In the genomic region with DNA sequence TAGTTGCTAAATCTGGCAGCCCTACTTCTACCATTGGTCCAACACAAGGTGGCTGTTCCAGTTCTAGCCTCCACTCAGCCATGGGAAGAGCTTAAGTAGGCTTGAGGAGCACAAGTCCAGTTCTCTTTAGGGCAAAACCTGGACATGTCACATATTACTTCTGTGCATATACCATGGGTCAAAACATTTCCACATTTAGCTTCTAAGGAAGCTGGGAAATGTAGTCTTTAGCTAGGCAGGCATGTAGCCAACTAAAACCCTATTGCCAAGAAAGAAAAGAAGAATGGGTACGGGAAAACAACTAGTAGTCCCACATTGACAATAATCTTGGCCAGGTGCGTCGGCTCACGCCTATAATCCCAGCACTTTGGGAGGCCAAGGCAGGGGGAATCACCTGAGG, we compare ENCODE assay signal across 26 cellular contexts. TPM values are rescaled to one million over a fixed set of nuclear protein-coding genes. Genes with fewer than 3 reads are reported as not detected.
DNase-seq lines count a peak whose midpoint lies in the region; ATAC-seq, FAIRE-seq and TF ChIP-seq lines count a peak whose summit lies in the region.
"Had no signal": no experiment of that assay in that cellular context is flagged by ENCODE, and none has a peak within 500 bp of the region (broad histone marks: within the 10 kb centered on the region; RNA-seq: fewer than 3 reads in every experiment).

No MANE protein-coding gene starts in this region.

- POLR2A ChIA-PET in HepG2 (lab: Yijun Ruan, JAX) = interaction anchor here (1.1 kb wide), 1 partner anchor 21 kb away, joined by 5 read pairs; a partner anchor contains a TSS

- no peaks in the 10 kb centered on the region for H3K36me3 ChIP-seq in HepG2 (replicated peaks in 1 of 2; ENCODE audit: control insufficient read depth in 1 of 2, insufficient read depth in 2 of 2, low read length in 2 of 2)
- H3K36me3 ChIP-seq in right lobe of liver = no peaks in the 10 kb centered on the region
- H3K36me3 ChIP-seq in mucosa of descending colon (ENCODE audit: low read depth) = no peaks in the 10 kb centered on the region
- no peaks in the 10 kb centered on the region for H3K36me3 ChIP-seq in transverse colon
- H3K36me3 ChIP-seq: BE2C, HAP-1 had no signal

- H4K20me1 ChIP-seq in HepG2 (ENCODE audit: insufficient read depth, low read length) = no peaks in the 10 kb centered on the region
- H4K20me1 ChIP-seq: BLaER1 treated with 17β-estradiol and CSF1 and Interleukin-3, amounts not matched to agents 10 nM and 100 nM had no signal

- DNase-seq in HepG2 (ENCODE audit: low spot score) = no peak
- DNase-seq in right lobe of liver = no peak
- no peak for DNase-seq in mucosa of descending colon
- DNase-seq in transverse colon = no peak
- DNase-seq in CD1c-positive myeloid dendritic cell (ENCODE audit: extremely low spot score) = no peak
- DNase-seq in foreskin keratinocyte = no peak
- DNase-seq in NCI-H1417 treated with DMSO at 0.1 percent for 48 hours (lab: John Stamatoyannopoulos, UW) = no peak
- DNase-seq: 8988T; ACHN; AML-193; BE2C; CD4-positive, alpha-beta memory T cell; COR-L47; DMS153; DMS79 treated with DMSO at 0.1 percent for 48 hours; GF-D8; GOT3; HFFc6 had no signal

- no peak for TF ChIP-seq RAD21 in HepG2 (CRISPR knock-in tag; IDR thresholded peaks at IDR 0.05)

- CTCF ChIA-PET in HepG2 (lab: Yijun Ruan, JAX; ENCODE audit: low intra/inter-chr PET ratio, low total read pairs) = no interaction called here

- no TSS peak for BruUV-seq in HepG2 (replicated peaks; lab: Mats Ljungman, UMichigan)

- H3K4me1 ChIP-seq in HepG2 (ENCODE audit: insufficient read depth, low read length) (peaks cover 61% of the 10 kb centered on the region), right lobe of liver (peaks cover 0 to 11% (median 3%) of the 10 kb centered on the region in 4 donors), mucosa of descending colon (ENCODE audit: low read depth) (peaks cover 2% of the 10 kb centered on the region), transverse colon (peaks cover 0 to 21% (median 13%) of the 10 kb centered on the region in 4 donors), foreskin keratinocyte (no peaks in the 10 kb centered on the region)
- H3K4me1 ChIP-seq: BE2C; BLaER1 treated with 17β-estradiol and CSF1 and Interleukin-3, amounts not matched to agents 10 nM and 100 nM had no signal

- peaks cover 0 to 10% (median 8%) of the 10 kb centered on the region in 3 donors for H3K9me3 Mint-ChIP-seq in IgD-negative memory B cell

- TF ChIP-seq EP300 in HepG2 (IDR thresholded peaks at IDR 0.05; ENCODE audit: low read depth in 2 of 2, low read length in 2 of 2) (no peak), HepG2 (CRISPR knock-in tag; IDR thresholded peaks at IDR 0.05; ENCODE audit: borderline replicate concordance) (no peak), transverse colon (IDR thresholded peaks at IDR 0.05; ENCODE audit: low read depth) (no peak)

- H3K9ac ChIP-seq in HepG2 (ENCODE audit: insufficient read depth, low read depth, low read length) = no peak overlapping the region
- H3K9ac ChIP-seq: BLaER1 treated with 17β-estradiol and CSF1 and Interleukin-3, amounts not matched to agents 10 nM and 100 nM had no signal

- FAIRE-seq in HepG2 (lab: Jason Lieb, UNC) = no peak
- FAIRE-seq: A549, GM12891, GM18507, H54 had no signal

- H3K4me3 ChIP-seq in HepG2 (replicated peaks in 1 of 3; ENCODE audit: insufficient read depth in 1 of 3, low read depth in 2 of 3, low read length in 3 of 3) = no peak overlapping the region
- H3K4me3 ChIP-seq in right lobe of liver = no peak overlapping the region
- no peak overlapping the region for H3K4me3 ChIP-seq in mucosa of descending colon
- H3K4me3 ChIP-seq in transverse colon = no peak overlapping the region
- H3K4me3 ChIP-seq: A549; BLaER1 treated with 17β-estradiol and CSF1 and Interleukin-3, amounts not matched to agents 10 nM and 100 nM; HAP-1 had no signal

- H3K79me2 ChIP-seq in HepG2 (ENCODE audit: insufficient read depth, low read length) = no peaks in the 10 kb centered on the region

- TF ChIP-seq POLR2A in HepG2 (IDR thresholded peaks at IDR 0.05; ENCODE audit: insufficient read depth in 1 of 2, low read depth in 2 of 2, low read length in 2 of 2) (no peak), right lobe of liver (IDR thresholded peaks at IDR 0.05) (no peak), transverse colon (IDR thresholded peaks at IDR 0.05) (no peak)

- intact Hi-C loops in HepG2 (cut with micrococcal nuclease; ENCODE audit: unreplicated experiment) = no loop called here
- intact Hi-C loops in right lobe of liver (cut with DNase I) = no loop called here
- intact Hi-C loops in mucosa of descending colon (cut with DNase I, micrococcal nuclease) = no loop called here
- intact Hi-C loops in transverse colon (cut with DNase I; ENCODE audit: low total_unique reads) = no loop called here

- H3K27me3 Mint-ChIP-seq in IgD-negative memory B cell = no peaks in the 10 kb centered on the region

- in situ Hi-C loops in HepG2 (cut with HindIII; ENCODE audit: extremely low pct_ligation_motif_present, low pct_unique_long_range_greater_than_20kb) (no loop called here), transverse colon (cut with MboI; ENCODE audit: low pct_ligation_motif_present in 1 of 4, low pct_unique_long_range_greater_than_20kb in 1 of 4, low sequenced_read_pairs in 3 of 4) (no loop called here)

- no peak overlapping the region for H2AFZ ChIP-seq in HepG2 (ENCODE audit: low read length)

- H3K4me2 ChIP-seq in HepG2 (ENCODE audit: low read depth, low read length) = 0 out of 2 replicates have a peak overlapping the region, but pooled peaks have one; percentile 4
- H3K4me2 ChIP-seq: A549; BLaER1 treated with 17β-estradiol and CSF1 and Interleukin-3, amounts not matched to agents 10 nM and 100 nM had no signal

- TF ChIP-seq CTCF in HepG2 (CRISPR knock-in tag; IDR thresholded peaks at IDR 0.05) = no peak
- TF ChIP-seq CTCF in right lobe of liver (IDR thresholded peaks at IDR 0.05) = no peak
- TF ChIP-seq CTCF in mucosa of descending colon (IDR thresholded peaks at IDR 0.05) = no peak
- TF ChIP-seq CTCF in transverse colon (IDR thresholded peaks at IDR 0.05) = no peak
- no peak for TF ChIP-seq CTCF in foreskin keratinocyte (conservative IDR thresholded peaks at IDR 0.05)

- H3K4me3 Mint-ChIP-seq in IgD-negative memory B cell = peak overlapping the region in 1 of 4 donors; percentile 72
- H3K4me3 Mint-ChIP-seq: CD14-positive monocyte; CD4-positive, alpha-beta memory T cell; HFFc6 had no signal

- 91% methylated on average over 4 of the region's 4 CpGs for WGBS in HepG2 (ENCODE audit: low lambda C conversion rate)
- WGBS in right lobe of liver (ENCODE audit: insufficient coverage, low coverage, low lambda C conversion rate, missing lambda C conversion rate) = 78% methylated on average over 4 of the region's 4 CpGs
- 59% methylated on average over 4 of the region's 4 CpGs; no CpG with 5 or more reads in 1 of the 2 donors for WGBS in transverse colon (ENCODE audit: low coverage in 1 of 2), 2 donors

- no peak for ATAC-seq in HepG2
- no peak for ATAC-seq in right lobe of liver
- peak; percentile 4 for ATAC-seq in mucosa of descending colon
- ATAC-seq in foreskin keratinocyte = no peak
- ATAC-seq: A549 had no signal

- H3K27me3 ChIP-seq in HepG2 (ENCODE audit: control insufficient read depth in 1 of 2, insufficient read depth in 2 of 2, low read length in 2 of 2) (no peaks in the 10 kb centered on the region), right lobe of liver (no peaks in the 10 kb centered on the region), transverse colon (no peaks in the 10 kb centered on the region), foreskin keratinocyte (no peaks in the 10 kb centered on the region)
- H3K27me3 ChIP-seq: BE2C; BLaER1 treated with 17β-estradiol and CSF1 and Interleukin-3, amounts not matched to agents 10 nM and 100 nM had no signal

- peak overlapping the region in 2 of 3 donors; percentile 18 to 29 for H3K27ac Mint-ChIP-seq in IgD-negative memory B cell
- H3K27ac Mint-ChIP-seq: CD14-positive monocyte; CD4-positive, alpha-beta memory T cell; HFFc6 had no signal

- H3K9me3 ChIP-seq in HepG2 (ENCODE audit: low read length) = peaks cover 6% of the 10 kb centered on the region
- H3K9me3 ChIP-seq in right lobe of liver = peaks cover 0 to 3% (median 0%) of the 10 kb centered on the region in 4 donors
- H3K9me3 ChIP-seq in mucosa of descending colon = peaks cover 10% of the 10 kb centered on the region
- H3K9me3 ChIP-seq in transverse colon = peaks cover 0 to 7% of the 10 kb centered on the region in 2 donors
- H3K9me3 ChIP-seq: BE2C had no signal

- peak overlapping the region; percentile 21 for H3K27ac ChIP-seq in HepG2 (ENCODE audit: extremely low read length, insufficient read depth, low read length)
- H3K27ac ChIP-seq in right lobe of liver = no peak overlapping the region
- H3K27ac ChIP-seq in transverse colon = peak overlapping the region; percentile 18 to 62 (median 48)
- no peak overlapping the region for H3K27ac ChIP-seq in foreskin keratinocyte
- H3K27ac ChIP-seq: A549; BLaER1 treated with 17β-estradiol and CSF1 and Interleukin-3, amounts not matched to agents 10 nM and 100 nM had no signal

- H3K4me1 Mint-ChIP-seq in IgD-negative memory B cell = peaks cover 9 to 12% (median 10%) of the 10 kb centered on the region in 3 donors
- H3K4me1 Mint-ChIP-seq: CD4-positive, alpha-beta memory T cell had no signal

- peaks cover 21% of the 10 kb centered on the region for H3K36me3 Mint-ChIP-seq in IgD-negative memory B cell
- H3K36me3 Mint-ChIP-seq: CD4-positive, alpha-beta memory T cell had no signal

RNA-seq across cellular contexts. Expression of a gene that starts 20.9 kb away (rescaled TPM):
- 19.3 and 42.7 TPM in 2 replicates for total RNA-seq in HepG2 (2016; rRNA removed; fragmentation: Illumina TruSeq; extraction: Trizol)
- 13.7 and 15.1 TPM in 2 replicates for total RNA-seq in HepG2 (2016; cell fraction: cytosol; rRNA removed; fragmentation: Illumina TruSeq; extraction: Trizol; ENCODE audit: low read depth)
- total RNA-seq in HepG2 (2016; cell fraction: insoluble cytoplasmic fraction; rRNA removed; fragmentation: Illumina TruSeq; extraction: Trizol) = 17.7 and 39.8 TPM in 2 replicates
- 9.5 and 12.2 TPM in 2 replicates for total RNA-seq in HepG2 (2016; cell fraction: membrane; rRNA removed; fragmentation: Illumina TruSeq; extraction: Trizol)
- total RNA-seq in HepG2 (2016; cell fraction: nucleus; rRNA removed; fragmentation: Illumina TruSeq; extraction: Trizol) = 29.6 and 33.4 TPM in 2 replicates
- 2.6 and 5.0 TPM in 2 replicates for polyA plus RNA-seq in HepG2 (2011; rRNA removed)
- 1.1 and 1.8 TPM in 2 replicates for polyA plus RNA-seq in HepG2 (2011; cell fraction: cytosol; rRNA removed)
- polyA plus RNA-seq in HepG2 (2011; cell fraction: nucleus; rRNA removed) = 2.6 and 2.7 TPM in 2 replicates
- 5.4 and 9.3 TPM in 2 replicates for polyA plus RNA-seq in HepG2 (2012)
- 0.26 and 0.34 TPM in 2 replicates for polyA plus RNA-seq in HepG2 (2016; cell fraction: cytosol; fragmentation: Illumina TruSeq; extraction: Trizol; ENCODE audit: low read depth)
- polyA plus RNA-seq in HepG2 (2016; cell fraction: insoluble cytoplasmic fraction; fragmentation: Illumina TruSeq; extraction: Trizol; ENCODE audit: low read depth) = 17.0 and 18.2 TPM in 2 replicates
- polyA plus RNA-seq in HepG2 (2016; cell fraction: membrane; fragmentation: Illumina TruSeq; extraction: Trizol; ENCODE audit: low read depth) = 0.85 and 1.0 TPM in 2 replicates
- 17.2 and 17.6 TPM in 2 replicates for polyA plus RNA-seq in HepG2 (2016; cell fraction: nucleus; fragmentation: Illumina TruSeq; extraction: Trizol; ENCODE audit: insufficient read depth, low read depth)
- 1.6 and 2.5 TPM in 2 replicates for polyA minus RNA-seq in HepG2 (2011; rRNA and poly(A)+ RNA removed; ENCODE audit: low replicate concordance)
- polyA minus RNA-seq in HepG2 (2011; cell fraction: cytosol; rRNA and poly(A)+ RNA removed) = 21.9 and 22.2 TPM in 2 replicates
- 23.8 and 31.0 TPM in 2 replicates for polyA minus RNA-seq in HepG2 (2011; cell fraction: nucleus; rRNA and poly(A)+ RNA removed)
- total RNA-seq in right lobe of liver = 10 to 100 TPM in 5 of 6 experiments, 1 to 10 TPM in 1; 8.9 to 20.3 (median 16.3) TPM
- 20.5 TPM for polyA plus RNA-seq in IgD-negative memory B cell
- 10 to 100 TPM; 34.2 to 35.8 (median 34.6) TPM for total RNA-seq in mucosa of descending colon
- total RNA-seq in transverse colon = 10 to 100 TPM; 11.6 to 25.4 (median 21.7) TPM
- total RNA-seq in foreskin keratinocyte = 22.8 and 27.1 TPM in 2 replicates
- 1.9 and 2.6 TPM in 2 replicates for polyA plus RNA-seq in foreskin keratinocyte

Comparison
In these comparisons a context has a peak if more than half of its experiments do, and no peak if none do; other contexts are left out.
1. H3K27ac ChIP-seq: peak in HepG2 (single experiment) and transverse colon (4 of 4); none in right lobe of liver (0 of 3) and foreskin keratinocyte (single experiment).